ENCODE assay signal across 35 cellular contexts in genomic region chr9:14248149-14248548, GRCh38.
"Had no signal": no experiment of that assay in that cellular context is flagged by ENCODE, and none has a peak within 500 bp of the region (broad histone marks: within the 10 kb centered on the region; RNA-seq: fewer than 3 reads in every experiment).

No MANE protein-coding gene starts in this region.

- H3K9me3 ChIP-seq: ascending aorta had no signal

- H3K27me3 ChIP-seq: ascending aorta, cardiac muscle cell had no signal

- H3K9me3 Mint-ChIP-seq: activated B cell treated with CpG ODN at 0.5 μM for 24 hours; activated CD4-positive, alpha-beta memory T cell treated with anti-CD3 and anti-CD28 coated beads, Interleukin-2, amount 10 ng/mL, durations not matched to agents 7 days and 5 days; activated CD4-positive, alpha-beta T cell treated with anti-CD3 and anti-CD28 coated beads, Interleukin-2, amount 10 ng/mL, durations not matched to agents 7 days and 5 days; activated naive CD4-positive, alpha-beta T cell treated with anti-CD3 and anti-CD28 coated beads, Interleukin-2, amount 10 ng/mL, durations not matched to agents 7 days and 5 days; activated naive CD4-positive, alpha-beta T cell treated with anti-CD3 and anti-CD28 coated beads, Interleukin-2, amount 50 U/mL, for 24 hours; activated naive CD8-positive, alpha-beta T cell treated with anti-CD3 and anti-CD28 coated beads, Interleukin-2, amount 10 ng/mL, durations not matched to agents 7 days and 5 days; activated naive CD8-positive, alpha-beta T cell treated with anti-CD3 and anti-CD28 coated beads, Interleukin-2, amount 50 U/mL, for 24 hours; activated T-cell treated with anti-CD3 and anti-CD28 coated beads, Interleukin-2, amount 50 U/mL, for 24 hours; activated T-helper 2 cell treated with anti-CD3 and anti-CD28 coated beads, Interferon-gamma antibody, Interleukin-2, Interleukin-4, amounts not matched to agents 10 μg/mL and 5 μg/mL and 100 μg/mL, durations not matched to agents 14 hours and 24 hours and 36 hours; brain; central memory CD8-positive, alpha-beta T cell; T-helper 1 cell treated with Interleukin-12 subunit alpha and Interleukin-12 subunit beta and Interleukin-4 antibody, amounts not matched to agents 30 μg/mL and 1 μg/mL, for 36 hours; T-helper 2 cell treated with Interferon-gamma antibody and Interleukin-4, amounts not matched to agents 5 μg/mL and 100 μg/mL, for 36 hours had no signal

- H3K27ac ChIP-seq: ascending aorta, cardiac muscle cell, VCaP had no signal

- H3K27ac Mint-ChIP-seq: activated B cell treated with CpG ODN at 0.5 μM for 24 hours; activated CD4-positive, alpha-beta memory T cell treated with anti-CD3 and anti-CD28 coated beads, Interleukin-2, amount 10 ng/mL, durations not matched to agents 7 days and 5 days; activated CD4-positive, alpha-beta T cell treated with anti-CD3 and anti-CD28 coated beads for 36 hours; activated CD4-positive, alpha-beta T cell treated with anti-CD3 and anti-CD28 coated beads, Interleukin-2, amount 10 ng/mL, durations not matched to agents 7 days and 5 days; activated CD8-positive, alpha-beta memory T cell treated with anti-CD3 and anti-CD28 coated beads, Interleukin-2, amount 10 ng/mL, durations not matched to agents 7 days and 5 days; activated CD8-positive, alpha-beta T cell treated with anti-CD3 and anti-CD28 coated beads, Interleukin-2, amount 10 ng/mL, durations not matched to agents 7 days and 5 days; activated naive CD4-positive, alpha-beta T cell treated with anti-CD3 and anti-CD28 coated beads, Interleukin-2, amount 10 ng/mL, durations not matched to agents 7 days and 5 days; activated naive CD4-positive, alpha-beta T cell treated with anti-CD3 and anti-CD28 coated beads, Interleukin-2, amount 50 U/mL, for 24 hours; activated naive CD8-positive, alpha-beta T cell; activated naive CD8-positive, alpha-beta T cell treated with anti-CD3 and anti-CD28 coated beads, Interleukin-2, amount 10 ng/mL, durations not matched to agents 7 days and 5 days; activated naive CD8-positive, alpha-beta T cell treated with anti-CD3 and anti-CD28 coated beads, Interleukin-2, amount 50 U/mL, for 24 hours; activated T-cell treated with anti-CD3 and anti-CD28 coated beads, Interleukin-2, amount 50 U/mL, for 24 hours; activated T-helper 2 cell treated with anti-CD3 and anti-CD28 coated beads, Interferon-gamma antibody, Interleukin-2, Interleukin-4, amounts not matched to agents 10 μg/mL and 5 μg/mL and 100 μg/mL, durations not matched to agents 14 hours and 24 hours and 36 hours; brain; T-helper 1 cell treated with Interleukin-12 subunit alpha and Interleukin-12 subunit beta and Interleukin-4 antibody, amounts not matched to agents 30 μg/mL and 1 μg/mL, for 36 hours; T-helper 2 cell treated with Interferon-gamma antibody and Interleukin-4, amounts not matched to agents 5 μg/mL and 100 μg/mL, for 36 hours had no signal

- DNase-seq: activated B cell treated with CpG ODN at 0.5 μM for 24 hours; activated CD4-positive, alpha-beta memory T cell treated with anti-CD3 and anti-CD28 coated beads, Interleukin-2, amount 10 ng/mL, durations not matched to agents 7 days and 5 days; activated CD4-positive, alpha-beta T cell treated with anti-CD3 and anti-CD28 coated beads for 1 hour; activated CD4-positive, alpha-beta T cell treated with anti-CD3 and anti-CD28 coated beads for 36 hours; activated CD4-positive, alpha-beta T cell treated with anti-CD3 and anti-CD28 coated beads for 48 hours; activated CD4-positive, alpha-beta T cell treated with anti-CD3 and anti-CD28 coated beads, Interleukin-2, amount 10 ng/mL, durations not matched to agents 7 days and 5 days; activated CD4-positive, alpha-beta T cell treated with anti-CD3 and anti-CD28 coated beads, Interleukin-2, amount 50 U/mL, for 48 hours; activated CD8-positive, alpha-beta memory T cell treated with anti-CD3 and anti-CD28 coated beads for 24 hours; activated CD8-positive, alpha-beta memory T cell treated with anti-CD3 and anti-CD28 coated beads, Interleukin-2, amount 10 ng/mL, durations not matched to agents 7 days and 5 days; activated CD8-positive, alpha-beta memory T cell treated with anti-CD3 and anti-CD28 coated beads, Interleukin-2, amount 50 U/mL, for 48 hours; activated CD8-positive, alpha-beta T cell treated with anti-CD3 and anti-CD28 coated beads, Interleukin-2, amount 10 ng/mL, durations not matched to agents 7 days and 5 days; activated effector memory CD4-positive, alpha-beta T cell treated with Interleukin-2 at 50 U/mL for 16 hours; activated gamma-delta T cell; activated naive CD4-positive, alpha-beta T cell treated with anti-CD3 and anti-CD28 coated beads, Interleukin-2, amount 10 ng/mL, durations not matched to agents 7 days and 5 days; activated naive CD4-positive, alpha-beta T cell treated with Interleukin-2 at 50 U/mL for 16 hours; activated naive CD8-positive, alpha-beta T cell treated with anti-CD3 and anti-CD28 coated beads, Interleukin-2, amount 10 ng/mL, durations not matched to agents 7 days and 5 days; activated naive CD8-positive, alpha-beta T cell treated with anti-CD3 and anti-CD28 coated beads, Interleukin-2, amount 50 U/mL, for 24 hours; activated T-cell treated with anti-CD3 and anti-CD28 coated beads, Interleukin-2, amount 50 U/mL, for 24 hours; activated T-cell treated with anti-CD3 and anti-CD28 coated beads, Interleukin-2, amount 50 U/mL, for 48 hours; amygdala; caudate nucleus; cerebellar nuclear complex; T-helper 1 cell; T-helper 2 cell; T-helper 9 cell had no signal

- H3K27me3 Mint-ChIP-seq: activated B cell treated with CpG ODN at 0.5 μM for 24 hours; activated CD4-positive, alpha-beta memory T cell treated with anti-CD3 and anti-CD28 coated beads, Interleukin-2, amount 10 ng/mL, durations not matched to agents 7 days and 5 days; activated CD4-positive, alpha-beta T cell treated with anti-CD3 and anti-CD28 coated beads, Interleukin-2, amount 10 ng/mL, durations not matched to agents 7 days and 5 days; activated CD8-positive, alpha-beta memory T cell treated with anti-CD3 and anti-CD28 coated beads, Interleukin-2, amount 10 ng/mL, durations not matched to agents 7 days and 5 days; activated naive CD4-positive, alpha-beta T cell treated with anti-CD3 and anti-CD28 coated beads, Interleukin-2, amount 10 ng/mL, durations not matched to agents 7 days and 5 days; activated naive CD8-positive, alpha-beta T cell treated with anti-CD3 and anti-CD28 coated beads, Interleukin-2, amount 10 ng/mL, durations not matched to agents 7 days and 5 days; activated naive CD8-positive, alpha-beta T cell treated with anti-CD3 and anti-CD28 coated beads, Interleukin-2, amount 50 U/mL, for 24 hours; brain; central memory CD8-positive, alpha-beta T cell had no signal

- H3K4me1 Mint-ChIP-seq: activated B cell treated with CpG ODN at 0.5 μM for 24 hours; activated CD4-positive, alpha-beta memory T cell treated with anti-CD3 and anti-CD28 coated beads, Interleukin-2, amount 10 ng/mL, durations not matched to agents 7 days and 5 days; activated CD4-positive, alpha-beta T cell treated with anti-CD3 and anti-CD28 coated beads for 36 hours; activated CD4-positive, alpha-beta T cell treated with anti-CD3 and anti-CD28 coated beads, Interleukin-2, amount 10 ng/mL, durations not matched to agents 7 days and 5 days; activated CD8-positive, alpha-beta memory T cell treated with anti-CD3 and anti-CD28 coated beads, Interleukin-2, amount 10 ng/mL, durations not matched to agents 7 days and 5 days; activated naive CD4-positive, alpha-beta T cell treated with anti-CD3 and anti-CD28 coated beads, Interleukin-2, amount 10 ng/mL, durations not matched to agents 7 days and 5 days; activated naive CD4-positive, alpha-beta T cell treated with anti-CD3 and anti-CD28 coated beads, Interleukin-2, amount 50 U/mL, for 24 hours; activated naive CD8-positive, alpha-beta T cell treated with anti-CD3 and anti-CD28 coated beads, Interleukin-2, amount 10 ng/mL, durations not matched to agents 7 days and 5 days; activated naive CD8-positive, alpha-beta T cell treated with anti-CD3 and anti-CD28 coated beads, Interleukin-2, amount 50 U/mL, for 24 hours; central memory CD8-positive, alpha-beta T cell had no signal

- H3K4me3 Mint-ChIP-seq: activated B cell treated with CpG ODN at 0.5 μM for 24 hours; activated CD4-positive, alpha-beta memory T cell treated with anti-CD3 and anti-CD28 coated beads, Interleukin-2, amount 10 ng/mL, durations not matched to agents 7 days and 5 days; activated CD4-positive, alpha-beta T cell treated with anti-CD3 and anti-CD28 coated beads for 36 hours; activated CD4-positive, alpha-beta T cell treated with anti-CD3 and anti-CD28 coated beads, Interleukin-2, amount 10 ng/mL, durations not matched to agents 7 days and 5 days; activated CD8-positive, alpha-beta memory T cell treated with anti-CD3 and anti-CD28 coated beads, Interleukin-2, amount 10 ng/mL, durations not matched to agents 7 days and 5 days; activated CD8-positive, alpha-beta T cell treated with anti-CD3 and anti-CD28 coated beads, Interleukin-2, amount 10 ng/mL, durations not matched to agents 7 days and 5 days; activated naive CD4-positive, alpha-beta T cell treated with anti-CD3 and anti-CD28 coated beads, Interleukin-2, amount 10 ng/mL, durations not matched to agents 7 days and 5 days; activated naive CD4-positive, alpha-beta T cell treated with anti-CD3 and anti-CD28 coated beads, Interleukin-2, amount 50 U/mL, for 24 hours; activated naive CD8-positive, alpha-beta T cell; activated naive CD8-positive, alpha-beta T cell treated with anti-CD3 and anti-CD28 coated beads, Interleukin-2, amount 10 ng/mL, durations not matched to agents 7 days and 5 days; activated naive CD8-positive, alpha-beta T cell treated with anti-CD3 and anti-CD28 coated beads, Interleukin-2, amount 50 U/mL, for 24 hours; activated T-cell treated with anti-CD3 and anti-CD28 coated beads, Interleukin-2, amount 50 U/mL, for 24 hours; brain; central memory CD8-positive, alpha-beta T cell; T-helper 1 cell treated with Interleukin-12 subunit alpha and Interleukin-12 subunit beta and Interleukin-4 antibody, amounts not matched to agents 30 μg/mL and 1 μg/mL, for 36 hours; T-helper 2 cell treated with Interferon-gamma antibody and Interleukin-4, amounts not matched to agents 5 μg/mL and 100 μg/mL, for 36 hours had no signal

- H3K4me3 ChIP-seq: ascending aorta, cardiac muscle cell had no signal

- H3K36me3 Mint-ChIP-seq: activated CD8-positive, alpha-beta memory T cell treated with anti-CD3 and anti-CD28 coated beads, Interleukin-2, amount 10 ng/mL, durations not matched to agents 7 days and 5 days; activated naive CD4-positive, alpha-beta T cell treated with anti-CD3 and anti-CD28 coated beads, Interleukin-2, amount 10 ng/mL, durations not matched to agents 7 days and 5 days; activated naive CD4-positive, alpha-beta T cell treated with anti-CD3 and anti-CD28 coated beads, Interleukin-2, amount 50 U/mL, for 24 hours; activated naive CD8-positive, alpha-beta T cell; activated naive CD8-positive, alpha-beta T cell treated with anti-CD3 and anti-CD28 coated beads, Interleukin-2, amount 10 ng/mL, durations not matched to agents 7 days and 5 days had no signal

- H3K36me3 ChIP-seq: ascending aorta, cardiac muscle cell had no signal
